Comparison of ENCODE assay signal across 12 cellular contexts in the genomic region with DNA sequence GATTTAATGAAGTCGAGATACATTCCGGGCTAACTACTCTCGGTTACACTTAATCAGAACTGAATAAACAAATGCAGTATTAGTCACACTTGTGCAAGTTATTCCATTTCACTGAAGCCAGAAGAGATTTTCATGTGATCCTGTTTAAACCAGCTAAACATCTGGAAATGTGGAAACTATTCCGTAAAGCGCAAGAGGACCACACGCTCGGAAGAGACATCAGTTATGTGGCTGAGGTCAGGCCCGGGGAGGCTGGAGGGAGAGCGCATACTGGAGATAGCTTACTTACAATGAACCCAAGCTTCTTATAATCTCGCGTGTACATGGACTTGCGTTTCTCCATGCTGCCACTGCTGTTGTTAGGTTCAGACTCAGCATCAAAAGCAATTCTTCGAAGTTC.
DNase-seq lines count a peak whose midpoint lies in the region; ATAC-seq and TF ChIP-seq lines count a peak whose summit lies in the region.
"Had no signal": no experiment of that assay in that cellular context is flagged by ENCODE, and none has a peak within 500 bp of the region (broad histone marks: within the 10 kb centered on the region; RNA-seq: fewer than 3 reads in every experiment).

No MANE protein-coding gene starts in this region.

- no peak for ATAC-seq in activated naive CD8-positive, alpha-beta T cell treated with anti-CD3 and anti-CD28 coated beads, Interleukin-2, amount 50 U/mL, for 24 hours
- ATAC-seq in GM18511 (IDR thresholded peaks at IDR 0.05; ENCODE audit: unreplicated experiment), result no peak
- ATAC-seq: HepG2 had no signal

- no peaks in the 10 kb centered on the region for H3K27me3 Mint-ChIP-seq in activated naive CD8-positive, alpha-beta T cell treated with anti-CD3 and anti-CD28 coated beads for 36 hours
- no peaks in the 10 kb centered on the region for H3K27me3 Mint-ChIP-seq in activated naive CD8-positive, alpha-beta T cell treated with anti-CD3 and anti-CD28 coated beads, Interleukin-2, amount 50 U/mL, for 24 hours

- peak overlapping the region; percentile 46 for H3K27ac ChIP-seq in vagina

- H3K9me3 Mint-ChIP-seq in activated naive CD8-positive, alpha-beta T cell treated with anti-CD3 and anti-CD28 coated beads for 36 hours, result no peaks in the 10 kb centered on the region
- no peaks in the 10 kb centered on the region for H3K9me3 Mint-ChIP-seq in activated naive CD8-positive, alpha-beta T cell treated with anti-CD3 and anti-CD28 coated beads, Interleukin-2, amount 50 U/mL, for 24 hours

- no peaks in the 10 kb centered on the region for H3K36me3 ChIP-seq in vagina

- H3K4me1 Mint-ChIP-seq in activated naive CD8-positive, alpha-beta T cell treated with anti-CD3 and anti-CD28 coated beads for 36 hours, result peaks cover 13% of the 10 kb centered on the region
- peaks cover 4% of the 10 kb centered on the region for H3K4me1 Mint-ChIP-seq in activated naive CD8-positive, alpha-beta T cell treated with anti-CD3 and anti-CD28 coated beads, Interleukin-2, amount 50 U/mL, for 24 hours

- H3K27ac Mint-ChIP-seq in activated naive CD8-positive, alpha-beta T cell treated with anti-CD3 and anti-CD28 coated beads for 36 hours, result peak overlapping the region; percentile 19
- no peak overlapping the region for H3K27ac Mint-ChIP-seq in activated naive CD8-positive, alpha-beta T cell treated with anti-CD3 and anti-CD28 coated beads, Interleukin-2, amount 50 U/mL, for 24 hours

- H3K4me3 ChIP-seq in fibroblast of the aortic adventitia (ENCODE audit: low read depth, low read length) (no peak overlapping the region), vagina (no peak overlapping the region)

- H3K27me3 ChIP-seq in vagina, result no peaks in the 10 kb centered on the region

- intact Hi-C loops in vagina (cut with DNase I), result no loop called here

- TF ChIP-seq POLR2A in vagina (IDR thresholded peaks at IDR 0.05), result no peak

- peaks cover 28% of the 10 kb centered on the region for H3K4me1 ChIP-seq in vagina

- DNase-seq in activated naive CD8-positive, alpha-beta T cell treated with anti-CD3 and anti-CD28 coated beads for 36 hours, result no peak
- no peak for DNase-seq in activated naive CD8-positive, alpha-beta T cell treated with anti-CD3 and anti-CD28 coated beads, Interleukin-2, amount 50 U/mL, for 24 hours
- peak; percentile 86 for DNase-seq in fibroblast of the aortic adventitia (ENCODE audit: low read depth)
- peak; percentile 2 for DNase-seq in non-pigmented ciliary epithelial cell (ENCODE audit: low read depth)
- no peak for DNase-seq in vagina (ENCODE audit: extremely low spot score in 2 of 2)
- no peak for DNase-seq in activated T-cell treated with anti-CD3 and anti-CD28 coated beads, Interleukin-2, amount 50 U/mL, for 48 hours
- DNase-seq in stimulated activated CD4-positive, alpha-beta T cell treated with anti-CD3 and anti-CD28 coated beads, Interleukin-1b, Interleukin-23, amount 100 ng/mL, for 48 hours, result no peak
- DNase-seq: activated CD8-positive, alpha-beta memory T cell treated with anti-CD3 and anti-CD28 coated beads for 24 hours; kidney; NCI-H446 had no signal

- H3K36me3 Mint-ChIP-seq in activated naive CD8-positive, alpha-beta T cell treated with anti-CD3 and anti-CD28 coated beads for 36 hours, result peaks cover 19% of the 10 kb centered on the region
- peaks cover 39% of the 10 kb centered on the region for H3K36me3 Mint-ChIP-seq in activated naive CD8-positive, alpha-beta T cell treated with anti-CD3 and anti-CD28 coated beads, Interleukin-2, amount 50 U/mL, for 24 hours (ENCODE audit: low read depth)

- H3K4me3 Mint-ChIP-seq in activated naive CD8-positive, alpha-beta T cell treated with anti-CD3 and anti-CD28 coated beads for 36 hours, result no peak overlapping the region
- no peak overlapping the region for H3K4me3 Mint-ChIP-seq in activated naive CD8-positive, alpha-beta T cell treated with anti-CD3 and anti-CD28 coated beads, Interleukin-2, amount 50 U/mL, for 24 hours

- TF ChIP-seq CTCF in fibroblast of the aortic adventitia (IDR thresholded peaks at IDR 0.05; ENCODE audit: insufficient read depth, low read length), result no peak
- TF ChIP-seq CTCF in vagina (IDR thresholded peaks at IDR 0.05), result no peak

- H3K9me3 ChIP-seq in vagina, result no peaks in the 10 kb centered on the region

Comparison
In these comparisons a context has a peak if more than half of its experiments do, and no peak if none do; other contexts are left out.
1. DNase-seq: peak in fibroblast of the aortic adventitia (single experiment) and non-pigmented ciliary epithelial cell (single experiment); none in activated naive CD8-positive, alpha-beta T cell treated with anti-CD3 and anti-CD28 coated beads for 36 hours (single experiment), activated naive CD8-positive, alpha-beta T cell treated with anti-CD3 and anti-CD28 coated beads, Interleukin-2, amount 50 U/mL, for 24 hours (single experiment), vagina (0 of 2), activated T-cell treated with anti-CD3 and anti-CD28 coated beads, Interleukin-2, amount 50 U/mL, for 48 hours (0 of 2) and stimulated activated CD4-positive, alpha-beta T cell treated with anti-CD3 and anti-CD28 coated beads, Interleukin-1b, Interleukin-23, amount 100 ng/mL, for 48 hours (single experiment).